ENCODE assay signal across 8 cellular contexts in genomic region chr19:4676955-4677731, GRCh38. TPM values are rescaled to one million over a fixed set of nuclear protein-coding genes. Genes with fewer than 3 reads are reported as not detected.
DNase-seq lines count a peak whose midpoint lies in the region; ATAC-seq and TF ChIP-seq lines count a peak whose summit lies in the region.

No MANE protein-coding gene starts in this region.

- no peaks in the 10 kb centered on the region for H3K27me3 ChIP-seq in esophagus muscularis mucosa

- peaks cover 5 to 8% (median 7%) of the 10 kb centered on the region in 4 donors for H3K4me1 ChIP-seq in esophagus muscularis mucosa

- intact Hi-C loops in esophagus muscularis mucosa (cut with DNase I) = no loop called here

- peak overlapping the region; percentile 21 for H3K27ac Mint-ChIP-seq in T-helper 17 cell

- peak; percentile 21 to 59 (median 22) for TF ChIP-seq CTCF in esophagus muscularis mucosa (IDR thresholded peaks at IDR 0.05)

- H3K4me3 Mint-ChIP-seq in T-helper 17 cell = no peak overlapping the region

- H3K9me3 ChIP-seq in T-helper 17 cell (ENCODE audit: control insufficient read depth, low read length, poor library complexity, severe bottlenecking) (no peaks in the 10 kb centered on the region), esophagus muscularis mucosa (no peaks in the 10 kb centered on the region)

- no peaks in the 10 kb centered on the region for H3K36me3 Mint-ChIP-seq in T-helper 17 cell (ENCODE audit: low read depth)

- TF ChIP-seq EP300 in esophagus muscularis mucosa (IDR thresholded peaks at IDR 0.05) = no peak

- TF ChIP-seq POLR2A in esophagus muscularis mucosa (IDR thresholded peaks at IDR 0.05; ENCODE audit: low read depth) = no peak

- no peak overlapping the region for H3K4me3 ChIP-seq in esophagus muscularis mucosa

- no peaks in the 10 kb centered on the region for H3K4me1 Mint-ChIP-seq in T-helper 17 cell

- DNase-seq in CD1c-positive myeloid dendritic cell (ENCODE audit: extremely low spot score) (peak; percentile 44), HCEC 1CT (peak; percentile 35), T-helper 17 cell (no peak), esophagus muscularis mucosa (ENCODE audit: extremely low spot score) (no peak), occipital lobe (lab: John Stamatoyannopoulos, UW) (peak; percentile 43), NCI-H2081 treated with DMSO at 0.1 percent for 48 hours (lab: John Stamatoyannopoulos, UW) (no peak), NCI-H128 (lab: John Stamatoyannopoulos, UW; ENCODE audit: unreplicated experiment) (no peak)

- peak overlapping the region in 2 of 4 donors; percentile 35 to 46 for H3K27ac ChIP-seq in esophagus muscularis mucosa (replicated peaks in 1 of 4)

- ATAC-seq in T-helper 17 cell (no peak), HG03460 (IDR thresholded peaks at IDR 0.05; ENCODE audit: unreplicated experiment) (no peak)

- peaks cover 37 to 76% (median 63%) of the 10 kb centered on the region in 4 donors for H3K36me3 ChIP-seq in esophagus muscularis mucosa

- 81% methylated on average over 7 of the region's 17 CpGs for WGBS in esophagus muscularis mucosa

- no peaks in the 10 kb centered on the region for H3K27me3 Mint-ChIP-seq in T-helper 17 cell

RNA-seq across cellular contexts. Expression of gene MYDGF, which starts 7.0 kb away (rescaled TPM):
- total RNA-seq in T-helper 17 cell (10 to 100 TPM; 33.9 to 37.9 TPM), esophagus muscularis mucosa (10 to 100 TPM; 22.8 to 59.2 (median 42.8) TPM), occipital lobe (37.9 TPM)

RNA-seq across cellular contexts. Expression of gene TNFAIP8L1, which starts 37.8 kb away (rescaled TPM):
- total RNA-seq in T-helper 17 cell = 10 to 100 TPM; 14.9 to 18.3 TPM
- total RNA-seq in esophagus muscularis mucosa = 10 to 100 TPM in 3 of 4 donors, 1 to 10 TPM in 1; 5.5 to 16.5 (median 13.2) TPM
- total RNA-seq in occipital lobe = 5.6 TPM

RNA-seq across cellular contexts. Expression of gene DPP9, which starts 46.5 kb away (rescaled TPM):
- total RNA-seq in T-helper 17 cell = 10 to 100 TPM; 84.1 to 91.8 TPM
- total RNA-seq in esophagus muscularis mucosa = 100 to 1,000 TPM in 1 of 4 donors, 10 to 100 TPM in 3; 42.4 to 106 (median 56.0) TPM
- 5.5 TPM for total RNA-seq in occipital lobe

Comparison
In these comparisons a context has a peak if more than half of its experiments do, and no peak if none do; other contexts are left out.
1. DNase-seq: peak in CD1c-positive myeloid dendritic cell (single experiment), HCEC 1CT (single experiment) and occipital lobe (single experiment); none in T-helper 17 cell (0 of 3), esophagus muscularis mucosa (single experiment), NCI-H2081 treated with DMSO at 0.1 percent for 48 hours (single experiment) and NCI-H128 (single experiment).